ENCODE assay signal across 39 cellular contexts in the genomic region with DNA sequence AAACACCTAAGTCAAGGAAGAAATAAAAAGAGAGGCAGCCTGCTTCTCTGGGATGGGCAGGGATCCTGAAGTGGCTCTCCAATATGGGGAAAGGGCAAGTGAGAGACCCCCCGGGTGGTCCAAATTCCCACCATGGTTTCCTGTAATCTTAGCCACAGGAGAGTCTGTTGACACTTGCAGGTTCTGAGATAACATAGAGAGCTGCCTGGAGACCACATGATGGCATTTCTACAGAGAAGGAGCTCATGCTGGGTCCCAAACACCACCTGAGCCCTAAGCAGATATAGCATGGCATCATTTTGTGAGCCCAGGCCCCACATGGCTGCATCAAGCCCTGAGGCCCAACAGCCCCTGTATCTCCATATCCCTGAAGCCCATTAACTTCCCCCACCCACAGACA. TPM values are rescaled to one million over a fixed set of nuclear protein-coding genes. Genes with fewer than 3 reads are reported as not detected.
"Had no signal": no experiment of that assay in that cellular context is flagged by ENCODE, and none has a peak within 500 bp of the region (broad histone marks: within the 10 kb centered on the region; RNA-seq: fewer than 3 reads in every experiment).

No MANE protein-coding gene starts in this region.

- DNase-seq: Karpas-422, Kasumi-1, KG1, MG63, MM.1S, MV-4-11, NCI-H1048, NCI-H1092, NCI-H1092 treated with DMSO at 0.1 percent for 48 hours, NCI-H1105, NCI-H1105 treated with DMSO at 0.1 percent for 48 hours, NCI-H1417, NCI-H1417 treated with DMSO at 0.1 percent for 48 hours, NCI-H1436, NCI-H1436 treated with DMSO at 0.1 percent for 48 hours, NCI-H146, NCI-H1694, NCI-H1694 treated with DMSO at 0.1 percent for 48 hours, NCI-H187, NCI-H187 treated with DMSO at 0.1 percent for 48 hours, NCI-H1930, NCI-H2029, NCI-H2029 treated with DMSO at 0.1 percent for 48 hours, NCI-H2081, NCI-H2081 treated with DMSO at 0.1 percent for 48 hours, NCI-H2107, NCI-H2171, NCI-H2171 treated with DMSO at 0.1 percent for 48 hours, NCI-H2227 treated with DMSO at 0.1 percent for 48 hours, NCI-H226, NCI-H345, NCI-H446, NCI-H446 treated with DMSO at 0.1 percent for 48 hours, NCI-H510A had no signal

- H3K9me3 ChIP-seq: MG63 had no signal

- H3K4me2 ChIP-seq: KMS-11 had no signal

- H3K27me3 ChIP-seq: MG63 had no signal

- H3K9ac ChIP-seq: KMS-11 had no signal

- H3K4me3 ChIP-seq: MG63 had no signal

- H3K27ac ChIP-seq: KMS-11 had no signal

- H3K36me3 ChIP-seq: MG63 had no signal

RNA-seq across cellular contexts. Expression of gene PABPC1L2B, which starts 26.1 kb away (rescaled TPM):
- total RNA-seq: LHCN-M2, M059J, MCF 10A, NCI-H460 had no signal

RNA-seq across cellular contexts. Expression of gene PABPC1L2A, which starts 50.4 kb away (rescaled TPM):
- total RNA-seq: LHCN-M2, M059J, MCF 10A, NCI-H460 had no signal
